8 cellular contexts compared by ENCODE assay signal in genomic region chr2:26770986-26771586, GRCh38. TPM values are rescaled to one million over a fixed set of nuclear protein-coding genes. Genes with fewer than 3 reads are reported as not detected.
DNase-seq lines count a peak whose midpoint lies in the region; ATAC-seq, FAIRE-seq and TF ChIP-seq lines count a peak whose summit lies in the region.

No MANE protein-coding gene starts in this region.

- peak overlapping the region; percentile 75 to 83 for H3K27ac ChIP-seq in prostate gland

- DNase-seq in C1 segment of cervical spinal cord (lab: John Stamatoyannopoulos, UW) (peak in 12 of 14 donors; percentile 12 to 79 (median 44)), KBM-7 (peak; percentile 38), globus pallidus (ENCODE audit: low spot score) (peak; percentile 84), prostate gland (ENCODE audit: low spot score) (peak; percentile 73), GM12891 (ENCODE audit: insufficient read length, low spot score) (no peak)
- DNase-seq in activated naive CD4-positive, alpha-beta T cell treated with anti-CD3 and anti-CD28 coated beads, Interleukin-2, amount 50 U/mL, for 16 hours = peak; percentile 24

- H3K4me1 ChIP-seq in prostate gland (replicated peaks) = peaks cover 29% of the 10 kb centered on the region

- WGBS in prostate gland = 11% methylated on average over 6 of the region's 6 CpGs

- ATAC-seq in GM19463 (IDR thresholded peaks at IDR 0.05; ENCODE audit: unreplicated experiment) (no peak), HG02870 (IDR thresholded peaks at IDR 0.05; ENCODE audit: unreplicated experiment) (no peak)

- peak in 3 of 4 experiments; percentile 17 to 36 (median 27) for TF ChIP-seq CTCF in prostate gland (IDR thresholded peaks at IDR 0.05)

- H3K27me3 ChIP-seq in prostate gland (replicated peaks; ENCODE audit: insufficient read depth) = no peaks in the 10 kb centered on the region

- in situ Hi-C loops in KBM-7 (cut with MboI; ENCODE audit: low pct_unique_long_range_greater_than_20kb, low sequenced_read_pairs) = no loop called here

- no peaks in the 10 kb centered on the region for H3K9me3 ChIP-seq in prostate gland

- H3K36me3 ChIP-seq in prostate gland = peaks cover 0 to 10% of the 10 kb centered on the region in 2 donors

- no peak overlapping the region for H3K4me3 ChIP-seq in prostate gland

- TF ChIP-seq POLR2A in prostate gland (IDR thresholded peaks at IDR 0.05) (no peak), GM12891 (IDR thresholded peaks at IDR 0.05; ENCODE audit: low read depth, low read length) (no peak)

- intact Hi-C loops in prostate gland (cut with DNase I) = no loop called here

- no peak for FAIRE-seq in GM12891 (lab: Jason Lieb, UNC)

TF ChIP-seq in GM12891, 5 proteins besides CTCF, POLR2A, EP300 and RAD21:
- TF ChIP-seq PAX5 (IDR thresholded peaks at IDR 0.05; ENCODE audit: insufficient read depth, low read length, severe bottlenecking) = no peak
- no peak for TF ChIP-seq POU2F2 (IDR thresholded peaks at IDR 0.05; ENCODE audit: low read depth, low read length)
- no peak for TF ChIP-seq SPI1 (IDR thresholded peaks at IDR 0.05; ENCODE audit: low read depth, low read length)
- TF ChIP-seq POLR2AphosphoS5 (IDR thresholded peaks at IDR 0.05; ENCODE audit: low read depth, low read length) = no peak
- no peak for TF ChIP-seq TAF1 (IDR thresholded peaks at IDR 0.05; ENCODE audit: low read depth, low read length)
TF ChIP-seq in GM12891: peak in this region for 0.

RNA-seq across cellular contexts. Expression of gene SLC35F6, which starts 7.0 kb away (rescaled TPM):
- total RNA-seq in prostate gland = 10 to 100 TPM; 56.6 to 58.6 TPM
- 1.6 TPM for polyA plus RNA-seq in GM12891 (2012; ENCODE audit: low read depth, missing spikeins)

RNA-seq across cellular contexts. Expression of gene CENPA, which starts 14.8 kb away (rescaled TPM):
- under 1 TPM; 0.23 to 0.68 TPM for total RNA-seq in prostate gland
- 13.3 TPM for polyA plus RNA-seq in GM12891 (2012; ENCODE audit: low read depth, missing spikeins)
